In genomic region chr4:1055721-1056590, GRCh38 we compare ENCODE assay signal across 8 cellular contexts. TPM values are rescaled to one million over a fixed set of nuclear protein-coding genes. Genes with fewer than 3 reads are reported as not detected.
DNase-seq lines count a peak whose midpoint lies in the region; ATAC-seq and TF ChIP-seq lines count a peak whose summit lies in the region.

No MANE protein-coding gene starts in this region.

- H3K27me3 Mint-ChIP-seq in CD8-positive, alpha-beta T cell (ENCODE audit: low read depth) = no peaks in the 10 kb centered on the region
- H3K27me3 Mint-ChIP-seq in endodermal cell (ENCODE audit: insufficient read depth) = peaks cover 80% of the 10 kb centered on the region
- peaks cover 2% of the 10 kb centered on the region for H3K27me3 Mint-ChIP-seq in chondrocyte (ENCODE audit: low read depth)

- ATAC-seq in CD8-positive, alpha-beta T cell = peak; percentile 94
- peak; percentile 66 for ATAC-seq in HG03280 (IDR thresholded peaks at IDR 0.05; ENCODE audit: unreplicated experiment)

- H3K4me3 ChIP-seq in CD8-positive, alpha-beta T cell (ENCODE audit: low read depth, low read length) = peak overlapping the region; percentile 48
- H3K4me3 ChIP-seq in endodermal cell (ENCODE audit: low read length) = no peak overlapping the region

- H3K36me3 ChIP-seq in CD8-positive, alpha-beta T cell (ENCODE audit: insufficient read depth, low read length) = no peaks in the 10 kb centered on the region
- no peaks in the 10 kb centered on the region for H3K36me3 ChIP-seq in endodermal cell (ENCODE audit: control insufficient read depth, insufficient read depth, low read length)

- no peak overlapping the region for H3K9ac ChIP-seq in endodermal cell (ENCODE audit: extremely low read depth, low read length, poor library complexity, severe bottlenecking)

- 68 to 71% methylated on average over 28 to 34 of the region's 34 CpGs for WGBS in endodermal cell (ENCODE audit: insufficient coverage in 1 of 2, insufficient read length in 1 of 2), 2 experiments

- H3K9me3 ChIP-seq in CD8-positive, alpha-beta T cell (ENCODE audit: low read length) = no peaks in the 10 kb centered on the region
- no peaks in the 10 kb centered on the region for H3K9me3 ChIP-seq in endodermal cell (ENCODE audit: control insufficient read depth, low read length)

- DNase-seq in CD8-positive, alpha-beta T cell = peak; percentile 76 to 95 (median 84)
- peak; percentile 61 to 63 for DNase-seq in activated CD4-positive, alpha-beta T cell treated with anti-CD3 and anti-CD28 coated beads, Interleukin-2, amount 50 U/mL, for 24 hours (ENCODE audit: low read depth in 1 of 2, low spot score in 1 of 2)
- DNase-seq in endodermal cell (peak; percentile 87), RWPE1 (ENCODE audit: low spot score) (no peak), middle frontal gyrus (ENCODE audit: extremely low spot score, low spot score) (no peak), chondrocyte (ENCODE audit: low spot score) (no peak)
- peak; percentile 48 to 62 for DNase-seq in stimulated activated CD4-positive, alpha-beta T cell treated with anti-CD3 and anti-CD28 coated beads, Interleukin-12 subunit alpha, Interleukin-12 subunit beta, amount 100 ng/mL, for 24 hours (ENCODE audit: low read depth in 2 of 2)

- peaks cover 16% of the 10 kb centered on the region for H3K4me1 ChIP-seq in CD8-positive, alpha-beta T cell (ENCODE audit: insufficient read depth, low read length)
- H3K4me1 ChIP-seq in endodermal cell (ENCODE audit: control insufficient read depth, insufficient read depth, low read length) = no peaks in the 10 kb centered on the region

- no peaks in the 10 kb centered on the region for H3K9me3 Mint-ChIP-seq in CD8-positive, alpha-beta T cell
- H3K9me3 Mint-ChIP-seq in endodermal cell (peaks cover 1% of the 10 kb centered on the region), chondrocyte (ENCODE audit: low read depth) (no peaks in the 10 kb centered on the region)

- peak overlapping the region; percentile 70 for H3K27ac ChIP-seq in CD8-positive, alpha-beta T cell (ENCODE audit: low read depth, low read length)
- no peak overlapping the region for H3K27ac ChIP-seq in endodermal cell (ENCODE audit: low read depth, low read length)
- no peak overlapping the region for H3K27ac ChIP-seq in RWPE1

- CTCF ChIA-PET in CD8-positive, alpha-beta T cell (lab: Charles Lee) = interaction anchor here (0.6 to 1.8 kb wide), 2 partner anchors 46 to 315 kb away, joined by 3 to 8 read pairs; no protein-coding TSS in a partner anchor
- CTCF ChIA-PET in RWPE1 (lab: Yijun Ruan, JAX) = no interaction called here

- peak overlapping the region; percentile 92 for H3K27ac Mint-ChIP-seq in CD8-positive, alpha-beta T cell
- no peak overlapping the region for H3K27ac Mint-ChIP-seq in endodermal cell
- H3K27ac Mint-ChIP-seq in chondrocyte (ENCODE audit: unreplicated experiment) = no peak overlapping the region

- peaks cover 18% of the 10 kb centered on the region for H3K4me1 Mint-ChIP-seq in CD8-positive, alpha-beta T cell (ENCODE audit: low read depth)
- H3K4me1 Mint-ChIP-seq in endodermal cell (no peaks in the 10 kb centered on the region), chondrocyte (ENCODE audit: low read depth) (peaks cover 26% of the 10 kb centered on the region)

- H3K27me3 ChIP-seq in CD8-positive, alpha-beta T cell (ENCODE audit: insufficient read depth, low read length) = no peaks in the 10 kb centered on the region
- H3K27me3 ChIP-seq in endodermal cell (ENCODE audit: control insufficient read depth, insufficient read depth, low read length, poor library complexity, severe bottlenecking) = peaks cover 88% of the 10 kb centered on the region

- no peaks in the 10 kb centered on the region for H3K36me3 Mint-ChIP-seq in CD8-positive, alpha-beta T cell
- H3K36me3 Mint-ChIP-seq in endodermal cell (ENCODE audit: low read depth) = no peaks in the 10 kb centered on the region
- no peaks in the 10 kb centered on the region for H3K36me3 Mint-ChIP-seq in chondrocyte (ENCODE audit: low read depth)

- TF ChIP-seq CTCF in CD8-positive, alpha-beta T cell (IDR thresholded peaks at IDR 0.05) = no peak
- TF ChIP-seq CTCF in endodermal cell (conservative IDR thresholded peaks at IDR 0.05) = no peak
- no peak for TF ChIP-seq CTCF in RWPE1 (conservative IDR thresholded peaks at IDR 0.05; ENCODE audit: low read depth)
- no peak for TF ChIP-seq CTCF in chondrocyte (IDR thresholded peaks at IDR 0.05)

- intact Hi-C loops in CD8-positive, alpha-beta T cell (cut with DNase I, micrococcal nuclease) = loop anchor here (2.0 to 5.0 kb wide), 3 partner anchors 47 to 291 kb away; partner anchors contain the start of genes CTBP1 (in 1 of the 2) and UVSSA (in 1 of the 2)

- peak overlapping the region; percentile 72 for H3K4me3 Mint-ChIP-seq in CD8-positive, alpha-beta T cell
- H3K4me3 Mint-ChIP-seq in endodermal cell (no peak overlapping the region), chondrocyte (ENCODE audit: unreplicated experiment) (no peak overlapping the region)

- POLR2A ChIA-PET in CD8-positive, alpha-beta T cell (lab: Charles Lee) = interaction anchor here (1.2 to 1.4 kb wide), 4 partner anchors 9 to 193 kb away, joined by 3 to 8 read pairs (median 4); partner anchors contain the start of gene CTBP1
- POLR2A ChIA-PET in RWPE1 (lab: Yijun Ruan, JAX; ENCODE audit: low non-redundant PET) = no interaction called here

RNA-seq across cellular contexts. Expression of gene FGFRL1, which starts 44.5 kb away (rescaled TPM):
- 10 to 100 TPM; 26.3 to 30.2 TPM for total RNA-seq in CD8-positive, alpha-beta T cell
- 10 to 100 TPM; 51.0 to 93.3 TPM for total RNA-seq in endodermal cell
- 33.2 TPM for polyA plus RNA-seq in endodermal cell (2013, experiment 1 of 2)
- polyA plus RNA-seq in endodermal cell (2013, experiment 2 of 2) = 31.8 TPM
- total RNA-seq in chondrocyte = 70.4 to 76.3 TPM (median 75.7 TPM) in 3 replicates

RNA-seq across cellular contexts. Expression of gene RNF212, which starts 57.4 kb away (rescaled TPM):
- total RNA-seq in CD8-positive, alpha-beta T cell = 1 to 10 TPM; 5.1 to 5.2 TPM
- total RNA-seq in endodermal cell (1 to 10 TPM; 3.4 to 5.6 TPM), chondrocyte (4.6 to 12.8 TPM (median 9.1 TPM) in 3 replicates)
- polyA plus RNA-seq in endodermal cell (2013, experiment 1 of 2) = 3.2 TPM
- 0.91 TPM for polyA plus RNA-seq in endodermal cell (2013, experiment 2 of 2)

Comparison
In these comparisons a context has a peak if more than half of its experiments do, and no peak if none do; other contexts are left out.
1. DNase-seq: peak in CD8-positive, alpha-beta T cell (7 of 7), activated CD4-positive, alpha-beta T cell treated with anti-CD3 and anti-CD28 coated beads, Interleukin-2, amount 50 U/mL, for 24 hours (2 of 2), endodermal cell (single experiment) and stimulated activated CD4-positive, alpha-beta T cell treated with anti-CD3 and anti-CD28 coated beads, Interleukin-12 subunit alpha, Interleukin-12 subunit beta, amount 100 ng/mL, for 24 hours (2 of 2); none in RWPE1 (single experiment), middle frontal gyrus (single experiment) and chondrocyte (single experiment).